Comparison of ENCODE assay signal across 11 cellular contexts in the genomic region with DNA sequence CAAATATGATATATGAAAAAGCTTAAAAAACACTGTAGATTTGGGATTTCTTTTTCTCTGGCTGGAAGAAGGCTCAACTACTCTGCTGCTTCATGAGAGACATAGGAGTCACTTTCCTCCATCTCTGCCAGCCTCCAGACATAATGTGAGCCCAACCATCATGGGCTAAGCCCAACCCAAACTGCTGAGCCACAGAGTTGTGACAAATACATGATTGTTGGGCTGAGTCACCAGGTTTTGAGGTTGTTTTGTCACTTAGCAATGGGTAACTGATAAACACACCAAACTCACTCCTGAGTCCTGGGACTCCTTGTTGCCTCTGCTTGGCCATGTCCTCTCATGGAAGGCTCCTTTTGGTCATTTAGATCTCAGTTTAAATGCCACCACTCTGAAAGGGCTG.
A peak's percentile ranks its signal among the peaks of the same experiment; 100 is the strongest.
DNase-seq lines count a peak whose midpoint lies in the region; ATAC-seq and TF ChIP-seq lines count a peak whose summit lies in the region.
"Had no signal": no experiment of that assay in that cellular context is flagged by ENCODE, and none has a peak within 500 bp of the region (broad histone marks: within the 10 kb centered on the region; RNA-seq: fewer than 3 reads in every experiment).

No MANE protein-coding gene starts in this region.

- H4K20me1 ChIP-seq in osteoblast (ENCODE audit: insufficient read depth, low read length): no peaks in the 10 kb centered on the region

- TF ChIP-seq CTCF in epithelial cell of proximal tubule (conservative IDR thresholded peaks at IDR 0.05; ENCODE audit: low read depth, low read length) (no peak), osteoblast (IDR thresholded peaks at IDR 0.05; ENCODE audit: extremely low read depth, low read depth, low read length) (no peak), uterus (IDR thresholded peaks at IDR 0.05) (no peak)

- no peaks in the 10 kb centered on the region for H3K36me3 ChIP-seq in NT2/D1 (ENCODE audit: insufficient read depth, insufficient read length, low read length)
- H3K36me3 ChIP-seq in osteoblast (ENCODE audit: insufficient read depth, low read length): no peaks in the 10 kb centered on the region
- no peaks in the 10 kb centered on the region for H3K36me3 ChIP-seq in uterus
- H3K36me3 ChIP-seq: suprapubic skin had no signal

- no peak for ATAC-seq in activated naive CD8-positive, alpha-beta T cell treated with anti-CD3 and anti-CD28 coated beads, Interleukin-2, amount 50 U/mL, for 24 hours
- no peak for ATAC-seq in HG02763 (IDR thresholded peaks at IDR 0.05; ENCODE audit: unreplicated experiment)
- ATAC-seq: activated naive CD4-positive, alpha-beta T cell treated with anti-CD3 and anti-CD28 coated beads, Interleukin-2, amount 50 U/mL, for 72 hours had no signal

- H3K9me3 Mint-ChIP-seq in activated naive CD8-positive, alpha-beta T cell treated with anti-CD3 and anti-CD28 coated beads, Interleukin-2, amount 50 U/mL, for 24 hours: peaks cover 3% of the 10 kb centered on the region

- H3K9me3 ChIP-seq in NT2/D1 (ENCODE audit: insufficient read depth, low read length): no peaks in the 10 kb centered on the region
- H3K9me3 ChIP-seq in osteoblast (ENCODE audit: low read depth, low read length): no peaks in the 10 kb centered on the region
- no peaks in the 10 kb centered on the region for H3K9me3 ChIP-seq in uterus
- H3K9me3 ChIP-seq: suprapubic skin had no signal

- H3K79me2 ChIP-seq in osteoblast (ENCODE audit: insufficient read depth, low read length): no peaks in the 10 kb centered on the region

- no peak overlapping the region for H3K9ac ChIP-seq in NT2/D1 (ENCODE audit: insufficient read length, low read depth)

- H2AFZ ChIP-seq in osteoblast (ENCODE audit: low read length): no peak overlapping the region

- TF ChIP-seq POLR2A in uterus (IDR thresholded peaks at IDR 0.05): no peak

- peak overlapping the region; percentile 45 for H3K27ac ChIP-seq in osteoblast (ENCODE audit: low read depth, low read length)
- no peak overlapping the region for H3K27ac ChIP-seq in uterus
- H3K27ac ChIP-seq: suprapubic skin had no signal

- H3K4me3 ChIP-seq in NT2/D1 (ENCODE audit: insufficient read length, low read depth) (no peak overlapping the region), epithelial cell of proximal tubule (ENCODE audit: low read depth, low read length) (no peak overlapping the region), osteoblast (ENCODE audit: insufficient read depth, low read length) (no peak overlapping the region), uterus (no peak overlapping the region)
- H3K4me3 ChIP-seq: suprapubic skin had no signal

- peak; percentile 70 for DNase-seq in GM03348 (ENCODE audit: low spot score)
- peak; percentile 8 for DNase-seq in NT2/D1 (ENCODE audit: low read depth, low spot score)
- DNase-seq in epithelial cell of proximal tubule (ENCODE audit: low read depth): peak; percentile 87
- peak; percentile 77 for DNase-seq in osteoblast (ENCODE audit: insufficient read length, low spot score, missing footprints)
- DNase-seq in NCI-H1105 treated with DMSO at 0.1 percent for 48 hours (lab: John Stamatoyannopoulos, UW): no peak
- no peak for DNase-seq in activated naive CD8-positive, alpha-beta T cell treated with anti-CD3 and anti-CD28 coated beads, Interleukin-2, amount 50 U/mL, for 24 hours
- no peak for DNase-seq in uterus
- DNase-seq: Karpas-422 had no signal

- H3K4me1 Mint-ChIP-seq in activated naive CD8-positive, alpha-beta T cell treated with anti-CD3 and anti-CD28 coated beads, Interleukin-2, amount 50 U/mL, for 24 hours: no peaks in the 10 kb centered on the region

- H3K4me2 ChIP-seq in osteoblast (ENCODE audit: insufficient read depth, low read length): no peak overlapping the region

- H3K27me3 Mint-ChIP-seq in activated naive CD8-positive, alpha-beta T cell treated with anti-CD3 and anti-CD28 coated beads, Interleukin-2, amount 50 U/mL, for 24 hours: no peaks in the 10 kb centered on the region

- H3K4me3 Mint-ChIP-seq in activated naive CD8-positive, alpha-beta T cell treated with anti-CD3 and anti-CD28 coated beads, Interleukin-2, amount 50 U/mL, for 24 hours: no peak overlapping the region

- intact Hi-C loops in uterus (cut with DNase I; ENCODE audit: low total_unique reads): no loop called here

- no peaks in the 10 kb centered on the region for H3K27me3 ChIP-seq in NT2/D1 (ENCODE audit: insufficient read depth, insufficient read length)
- H3K27me3 ChIP-seq in osteoblast (ENCODE audit: insufficient read depth, low read length): no peaks in the 10 kb centered on the region
- H3K27me3 ChIP-seq in uterus: no peaks in the 10 kb centered on the region
- H3K27me3 ChIP-seq: suprapubic skin had no signal

- no peaks in the 10 kb centered on the region for H3K36me3 Mint-ChIP-seq in activated naive CD8-positive, alpha-beta T cell treated with anti-CD3 and anti-CD28 coated beads, Interleukin-2, amount 50 U/mL, for 24 hours (ENCODE audit: low read depth)
- H3K36me3 Mint-ChIP-seq: activated naive CD4-positive, alpha-beta T cell treated with anti-CD3 and anti-CD28 coated beads, Interleukin-2, amount 50 U/mL, for 72 hours had no signal

- H3K27ac Mint-ChIP-seq in activated naive CD8-positive, alpha-beta T cell treated with anti-CD3 and anti-CD28 coated beads, Interleukin-2, amount 50 U/mL, for 24 hours: no peak overlapping the region
- H3K27ac Mint-ChIP-seq: activated naive CD4-positive, alpha-beta T cell treated with anti-CD3 and anti-CD28 coated beads, Interleukin-2, amount 50 U/mL, for 72 hours had no signal

- H3K4me1 ChIP-seq in NT2/D1 (ENCODE audit: insufficient read depth, insufficient read length) (no peaks in the 10 kb centered on the region), osteoblast (ENCODE audit: insufficient read depth, low read length) (peaks cover 3% of the 10 kb centered on the region), uterus (no peaks in the 10 kb centered on the region)
- H3K4me1 ChIP-seq: suprapubic skin had no signal

Comparison
In these comparisons a context has a peak if more than half of its experiments do, and no peak if none do; other contexts are left out.
1. DNase-seq: peak in GM03348 (single experiment), NT2/D1 (single experiment), epithelial cell of proximal tubule (single experiment) and osteoblast (single experiment); none in NCI-H1105 treated with DMSO at 0.1 percent for 48 hours (single experiment), activated naive CD8-positive, alpha-beta T cell treated with anti-CD3 and anti-CD28 coated beads, Interleukin-2, amount 50 U/mL, for 24 hours (single experiment) and uterus (0 of 2).